ENCODE assay signal across 20 cellular contexts in genomic region chr18:26920644-26921043, GRCh38. TPM values are rescaled to one million over a fixed set of nuclear protein-coding genes. Genes with fewer than 3 reads are reported as not detected.
DNase-seq lines count a peak whose midpoint lies in the region; ATAC-seq, FAIRE-seq and TF ChIP-seq lines count a peak whose summit lies in the region.
"Had no signal": no experiment of that assay in that cellular context is flagged by ENCODE, and none has a peak within 500 bp of the region (broad histone marks: within the 10 kb centered on the region; RNA-seq: fewer than 3 reads in every experiment).

No MANE protein-coding gene starts in this region.

- H3K9me3 ChIP-seq in liver (ENCODE audit: control insufficient read depth in 4 of 4, low read length in 3 of 4) = no peaks in the 10 kb centered on the region
- no peaks in the 10 kb centered on the region for H3K9me3 ChIP-seq in HepG2 (ENCODE audit: low read length)
- no peaks in the 10 kb centered on the region for H3K9me3 ChIP-seq in thyroid gland
- no peaks in the 10 kb centered on the region for H3K9me3 ChIP-seq in CD8-positive, alpha-beta T cell (ENCODE audit: low read length)

- H3K27ac ChIP-seq in liver (ENCODE audit: low read depth in 1 of 2, low read length in 2 of 2) = no peak overlapping the region
- no peak overlapping the region for H3K27ac ChIP-seq in HepG2 (ENCODE audit: extremely low read length, insufficient read depth, low read length)
- peak overlapping the region; percentile 49 to 66 (median 58) for H3K27ac ChIP-seq in thyroid gland
- no peak overlapping the region for H3K27ac ChIP-seq in CD8-positive, alpha-beta T cell (ENCODE audit: low read depth, low read length)
- H3K27ac ChIP-seq: BLaER1 treated with 17β-estradiol and CSF1 and Interleukin-3, amounts not matched to agents 10 nM and 100 nM; GM23248 had no signal

- H3K27me3 ChIP-seq in liver (ENCODE audit: control insufficient read depth in 4 of 4, insufficient read depth in 4 of 4, low read length in 3 of 4) = no peaks in the 10 kb centered on the region
- H3K27me3 ChIP-seq in HepG2 (ENCODE audit: control insufficient read depth in 1 of 2, insufficient read depth in 2 of 2, low read length in 2 of 2) = no peaks in the 10 kb centered on the region
- H3K27me3 ChIP-seq in thyroid gland = no peaks in the 10 kb centered on the region
- H3K27me3 ChIP-seq in CD8-positive, alpha-beta T cell (ENCODE audit: insufficient read depth, low read length) = no peaks in the 10 kb centered on the region
- H3K27me3 ChIP-seq: BLaER1 treated with 17β-estradiol and CSF1 and Interleukin-3, amounts not matched to agents 10 nM and 100 nM had no signal

- H3K36me3 ChIP-seq in liver (ENCODE audit: control insufficient read depth in 4 of 4, insufficient read depth in 3 of 4, low read depth in 1 of 4, low read length in 3 of 4) (no peaks in the 10 kb centered on the region), HepG2 (replicated peaks in 1 of 2; ENCODE audit: control insufficient read depth in 1 of 2, insufficient read depth in 2 of 2, low read length in 2 of 2) (no peaks in the 10 kb centered on the region), thyroid gland (no peaks in the 10 kb centered on the region)
- H3K36me3 ChIP-seq in CD8-positive, alpha-beta T cell (ENCODE audit: insufficient read depth, low read length) = no peaks in the 10 kb centered on the region
- H3K36me3 ChIP-seq: BLaER1 treated with 17β-estradiol and CSF1 and Interleukin-3, amounts not matched to agents 10 nM and 100 nM had no signal

- no peak for TF ChIP-seq POLR2A in HepG2 (IDR thresholded peaks at IDR 0.05; ENCODE audit: insufficient read depth in 1 of 2, low read depth in 2 of 2, low read length in 2 of 2)
- TF ChIP-seq POLR2A in thyroid gland (IDR thresholded peaks at IDR 0.05) = no peak

- DNase-seq in HepG2 (ENCODE audit: low spot score) (no peak), left lobe of liver (ENCODE audit: low spot score) (peak; percentile 69), mesothelial cell of epicardium (ENCODE audit: low spot score in 2 of 2, unreplicated experiment in 2 of 2) (no peak), thyroid gland (peak; percentile 22 to 47), HK-2 (ENCODE audit: unreplicated experiment) (no peak)
- DNase-seq in stimulated activated naive CD4-positive, alpha-beta T cell treated with Interleukin-2 at 50 U/mL for 16 hours (lab: John Stamatoyannopoulos, UW) = no peak
- DNase-seq in CD8-positive, alpha-beta T cell = no peak
- DNase-seq: ACHN; CD4-positive, CD25-positive, alpha-beta regulatory T cell; DMS79; GM23248 had no signal

- H3K4me2 ChIP-seq in HepG2 (ENCODE audit: low read depth, low read length) = no peak overlapping the region

- peaks cover 13% of the 10 kb centered on the region for H3K36me3 Mint-ChIP-seq in mesothelial cell of epicardium
- H3K36me3 Mint-ChIP-seq in CD8-positive, alpha-beta T cell = no peaks in the 10 kb centered on the region
- H3K36me3 Mint-ChIP-seq: CD4-positive, CD25-positive, alpha-beta regulatory T cell had no signal

- peak in 1 of 2 donors; percentile 32 for TF ChIP-seq RAD21 in liver (IDR thresholded peaks at IDR 0.05)
- TF ChIP-seq RAD21 in HepG2 (CRISPR knock-in tag; IDR thresholded peaks at IDR 0.05) = no peak

- in situ Hi-C loops in HepG2 (cut with HindIII; ENCODE audit: extremely low pct_ligation_motif_present, low pct_unique_long_range_greater_than_20kb) = no loop called here

- POLR2A ChIA-PET in HepG2 (lab: Yijun Ruan, JAX) = no interaction called here
- POLR2A ChIA-PET in CD8-positive, alpha-beta T cell (lab: Charles Lee) = no interaction called here

- H3K9ac ChIP-seq in liver (ENCODE audit: low read depth in 1 of 2, low read length in 2 of 2) (no peak overlapping the region), HepG2 (ENCODE audit: insufficient read depth, low read depth, low read length) (no peak overlapping the region)
- H3K9ac ChIP-seq: BLaER1 treated with 17β-estradiol and CSF1 and Interleukin-3, amounts not matched to agents 10 nM and 100 nM; GM23248 had no signal

- peaks cover 33% of the 10 kb centered on the region for H3K4me1 Mint-ChIP-seq in mesothelial cell of epicardium
- no peaks in the 10 kb centered on the region for H3K4me1 Mint-ChIP-seq in CD8-positive, alpha-beta T cell (ENCODE audit: low read depth)
- H3K4me1 Mint-ChIP-seq: CD4-positive, CD25-positive, alpha-beta regulatory T cell had no signal

- H2AFZ ChIP-seq in HepG2 (ENCODE audit: low read length) = no peak overlapping the region
- H2AFZ ChIP-seq: GM23248 had no signal

- TF ChIP-seq EP300 in HepG2 (IDR thresholded peaks at IDR 0.05; ENCODE audit: low read depth in 2 of 2, low read length in 2 of 2) = no peak
- TF ChIP-seq EP300 in HepG2 (CRISPR knock-in tag; IDR thresholded peaks at IDR 0.05; ENCODE audit: borderline replicate concordance) = no peak

- 29% methylated on average over 4 of the region's 4 CpGs for WGBS in liver
- 10% methylated on average over 4 of the region's 4 CpGs for WGBS in HepG2 (ENCODE audit: low lambda C conversion rate)
- 16 to 34% methylated on average over 4 of the region's 4 CpGs for WGBS in thyroid gland, 2 donors

- TF ChIP-seq CTCF in liver (IDR thresholded peaks at IDR 0.05; ENCODE audit: low read depth, low read length, missing input control) (no peak), HepG2 (CRISPR knock-in tag; IDR thresholded peaks at IDR 0.05) (no peak), mesothelial cell of epicardium (IDR thresholded peaks at IDR 0.05; ENCODE audit: unreplicated experiment) (no peak), thyroid gland (IDR thresholded peaks at IDR 0.05) (no peak)
- no peak for TF ChIP-seq CTCF in CD8-positive, alpha-beta T cell (IDR thresholded peaks at IDR 0.05)

- intact Hi-C loops in HepG2 (cut with micrococcal nuclease; ENCODE audit: unreplicated experiment) = no loop called here
- intact Hi-C loops in thyroid gland (cut with DNase I) = no loop called here
- intact Hi-C loops in CD8-positive, alpha-beta T cell (cut with DNase I, micrococcal nuclease) = no loop called here

- CTCF ChIA-PET in HepG2 (lab: Yijun Ruan, JAX; ENCODE audit: low intra/inter-chr PET ratio, low total read pairs) = no interaction called here
- CTCF ChIA-PET in CD8-positive, alpha-beta T cell (lab: Charles Lee) = no interaction called here

- peaks cover 31% of the 10 kb centered on the region for H3K9me3 Mint-ChIP-seq in mesothelial cell of epicardium
- no peaks in the 10 kb centered on the region for H3K9me3 Mint-ChIP-seq in CD8-positive, alpha-beta T cell

- H3K4me1 ChIP-seq in liver (ENCODE audit: control insufficient read depth in 4 of 4, insufficient read depth in 4 of 4, low read length in 3 of 4) (peaks cover 4 to 15% (median 13%) of the 10 kb centered on the region in 4 donors), HepG2 (ENCODE audit: insufficient read depth, low read length) (peaks cover 19% of the 10 kb centered on the region), thyroid gland (peaks cover 15 to 28% of the 10 kb centered on the region in 2 donors)
- no peaks in the 10 kb centered on the region for H3K4me1 ChIP-seq in CD8-positive, alpha-beta T cell (ENCODE audit: insufficient read depth, low read length)

- no peak for ATAC-seq in HepG2
- ATAC-seq in left lobe of liver = peak; percentile 96
- ATAC-seq in CD8-positive, alpha-beta T cell = no peak
- ATAC-seq: GM12878, HCT116 had no signal

- peak overlapping the region; percentile 86 for H3K27ac Mint-ChIP-seq in mesothelial cell of epicardium
- no peak overlapping the region for H3K27ac Mint-ChIP-seq in CD8-positive, alpha-beta T cell
- H3K27ac Mint-ChIP-seq: CD4-positive, CD25-positive, alpha-beta regulatory T cell had no signal

- no peaks in the 10 kb centered on the region for H3K27me3 Mint-ChIP-seq in mesothelial cell of epicardium (ENCODE audit: low read depth)
- no peaks in the 10 kb centered on the region for H3K27me3 Mint-ChIP-seq in CD8-positive, alpha-beta T cell (ENCODE audit: low read depth)

- no peaks in the 10 kb centered on the region for H4K20me1 ChIP-seq in HepG2 (ENCODE audit: insufficient read depth, low read length)
- H4K20me1 ChIP-seq: BLaER1 treated with 17β-estradiol and CSF1 and Interleukin-3, amounts not matched to agents 10 nM and 100 nM had no signal

- no peak for FAIRE-seq in HepG2 (lab: Jason Lieb, UNC)
- FAIRE-seq: GM12878, GM18507, H54 had no signal

- no peak overlapping the region for H3K4me3 ChIP-seq in liver (ENCODE audit: low read depth in 1 of 3, low read length in 3 of 3)
- H3K4me3 ChIP-seq in HepG2 (replicated peaks in 1 of 3; ENCODE audit: insufficient read depth in 1 of 3, low read depth in 2 of 3, low read length in 3 of 3) = no peak overlapping the region
- H3K4me3 ChIP-seq in thyroid gland (replicated peaks in 1 of 3) = no peak overlapping the region
- H3K4me3 ChIP-seq in CD8-positive, alpha-beta T cell (ENCODE audit: low read depth, low read length) = no peak overlapping the region
- H3K4me3 ChIP-seq: BLaER1 treated with 17β-estradiol and CSF1 and Interleukin-3, amounts not matched to agents 10 nM and 100 nM; GM12878; GM23248 had no signal

- H3K4me3 Mint-ChIP-seq in mesothelial cell of epicardium = no peak overlapping the region
- no peak overlapping the region for H3K4me3 Mint-ChIP-seq in CD8-positive, alpha-beta T cell
- H3K4me3 Mint-ChIP-seq: CD4-positive, CD25-positive, alpha-beta regulatory T cell had no signal

- H3K79me2 ChIP-seq in HepG2 (ENCODE audit: insufficient read depth, low read length) = no peaks in the 10 kb centered on the region

- BruUV-seq in HepG2 (replicated peaks; lab: Mats Ljungman, UMichigan) = no TSS peak

RNA-seq across cellular contexts. Expression of gene AQP4, which starts 55.1 kb away (rescaled TPM):
- total RNA-seq in liver (under 1 TPM; 0.33 to 0.42 TPM), HepG2 (2016; rRNA removed; fragmentation: Illumina TruSeq; extraction: Trizol) (0.20 and 0.27 TPM in 2 replicates), left lobe of liver (0.45 TPM), mesothelial cell of epicardium (0.34 to 0.51 TPM (median 0.51 TPM) in 3 replicates), thyroid gland (10 to 100 TPM; 18.9 to 61.7 (median 31.2) TPM)
- polyA plus RNA-seq in liver (under 1 TPM; 0.07 to 0.36 TPM), HepG2 (2011; rRNA removed) (0.62 and 0.95 TPM in 2 replicates)
- total RNA-seq in HepG2 (2016; cell fraction: cytosol; rRNA removed; fragmentation: Illumina TruSeq; extraction: Trizol; ENCODE audit: low read depth) = not detected in 2 replicates
- 0.09 and 0.82 TPM in 2 replicates for total RNA-seq in HepG2 (2016; cell fraction: insoluble cytoplasmic fraction; rRNA removed; fragmentation: Illumina TruSeq; extraction: Trizol)
- total RNA-seq in HepG2 (2016; cell fraction: membrane; rRNA removed; fragmentation: Illumina TruSeq; extraction: Trizol) = 0.24 TPM in 1 of 2 replicates, not detected in the other
- 0.09 and 0.25 TPM in 2 replicates for total RNA-seq in HepG2 (2016; cell fraction: nucleus; rRNA removed; fragmentation: Illumina TruSeq; extraction: Trizol)
- polyA plus RNA-seq in HepG2 (2011; cell fraction: cytosol; rRNA removed) = 0.69 and 0.90 TPM in 2 replicates
- 0.42 and 0.88 TPM in 2 replicates for polyA plus RNA-seq in HepG2 (2011; cell fraction: nucleus; rRNA removed)
- polyA plus RNA-seq in HepG2 (2012) = 0.12 and 0.19 TPM in 2 replicates
- not detected in 2 replicates for polyA plus RNA-seq in HepG2 (2016; cell fraction: cytosol; fragmentation: Illumina TruSeq; extraction: Trizol; ENCODE audit: low read depth)
- 0.16 and 0.19 TPM in 2 replicates for polyA plus RNA-seq in HepG2 (2016; cell fraction: insoluble cytoplasmic fraction; fragmentation: Illumina TruSeq; extraction: Trizol; ENCODE audit: low read depth)
- 0.15 TPM in 1 of 2 replicates, not detected in the other for polyA plus RNA-seq in HepG2 (2016; cell fraction: membrane; fragmentation: Illumina TruSeq; extraction: Trizol; ENCODE audit: low read depth)
- polyA plus RNA-seq in HepG2 (2016; cell fraction: nucleus; fragmentation: Illumina TruSeq; extraction: Trizol; ENCODE audit: insufficient read depth, low read depth) = 0.13 and 0.16 TPM in 2 replicates
- 6.7 TPM in 1 of 2 replicates, not detected in the other for polyA minus RNA-seq in HepG2 (2011; rRNA and poly(A)+ RNA removed; ENCODE audit: low replicate concordance)
- 0.69 and 0.70 TPM in 2 replicates for polyA minus RNA-seq in HepG2 (2011; cell fraction: cytosol; rRNA and poly(A)+ RNA removed)
- 0.62 and 1.3 TPM in 2 replicates for polyA minus RNA-seq in HepG2 (2011; cell fraction: nucleus; rRNA and poly(A)+ RNA removed)
- not detected for total RNA-seq in CD8-positive, alpha-beta T cell
- total RNA-seq: A172; CD4-positive, CD25-positive, alpha-beta regulatory T cell; G401; GM23248; HT-29 had no signal
- polyA plus RNA-seq: CD4-positive, CD25-positive, alpha-beta regulatory T cell; GM23248 had no signal

Comparison
In these comparisons a context has a peak if more than half of its experiments do, and no peak if none do; other contexts are left out.
1. H3K27ac ChIP-seq: peak in thyroid gland (3 of 3); none in liver (0 of 2), HepG2 (single experiment) and CD8-positive, alpha-beta T cell (single experiment).
2. DNase-seq: peak in left lobe of liver (single experiment) and thyroid gland (2 of 2); none in HepG2 (single experiment), mesothelial cell of epicardium (0 of 2), stimulated activated naive CD4-positive, alpha-beta T cell treated with Interleukin-2 at 50 U/mL for 16 hours (single experiment), HK-2 (single experiment) and CD8-positive, alpha-beta T cell (0 of 7).
3. RNA of gene AQP4, which starts 55.1 kb away (total RNA-seq): 18.9 to 61.7 TPM in thyroid gland; 0.34 to 0.51 TPM in mesothelial cell of epicardium, 0.45 TPM in left lobe of liver (single experiment), 0.33 to 0.42 TPM in liver, 0.09 to 0.82 TPM in HepG2 and not detected in CD8-positive, alpha-beta T cell; every median in the first group is over 10 times any median in the second.